In genomic region chr16:81740163-81740562, GRCh38 we compare ENCODE assay signal across 1 cellular context.
TF ChIP-seq lines count a peak whose summit lies in the region.

No MANE protein-coding gene starts in this region.

TF ChIP-seq in HepG2, 621 proteins besides CTCF, POLR2A, EP300 and RAD21 (continued from another document):
- TF ChIP-seq CREB1 (IDR thresholded peaks at IDR 0.05) (peak; percentile 83), CREB1 (CRISPR knock-in tag; IDR thresholded peaks at IDR 0.05) (no peak)
